In genomic region chr1:6207921-6208320, GRCh38 we compare ENCODE assay signal across 19 cellular contexts. TPM values are rescaled to one million over a fixed set of nuclear protein-coding genes. Genes with fewer than 3 reads are reported as not detected.
DNase-seq lines count a peak whose midpoint lies in the region; ATAC-seq and TF ChIP-seq lines count a peak whose summit lies in the region.
"Had no signal": no experiment of that assay in that cellular context is flagged by ENCODE, and none has a peak within 500 bp of the region (broad histone marks: within the 10 kb centered on the region; RNA-seq: fewer than 3 reads in every experiment).

No MANE protein-coding gene starts in this region.

- peaks cover 24% of the 10 kb centered on the region for H3K4me1 Mint-ChIP-seq in GM23338
- H3K4me1 Mint-ChIP-seq in activated B cell treated with CpG ODN at 0.5 μM for 24 hours: peaks cover 33% of the 10 kb centered on the region
- peaks cover 11% of the 10 kb centered on the region for H3K4me1 Mint-ChIP-seq in nephron
- no peaks in the 10 kb centered on the region for H3K4me1 Mint-ChIP-seq in glutamatergic neuron (ENCODE audit: low read depth, unreplicated experiment)

- POLR2A ChIA-PET in SK-N-SH (lab: Yijun Ruan, JAX) (no interaction called here), activated B cell treated with CpG ODN at 0.5 μM for 24 hours (lab: Charles Lee) (interaction anchor here (0.9 kb wide), 1 partner anchor 8 kb away, joined by 3 read pairs; the partner anchor contains the start of gene RPL22)

- no peak for ATAC-seq in SK-N-SH treated with all-trans-retinoic acid at 6 μM for 48 hours
- no peak for ATAC-seq in GM23338
- no peak for ATAC-seq in activated B cell treated with CpG ODN at 0.5 μM for 24 hours (ENCODE audit: low read depth)
- ATAC-seq: natural killer cell treated with Interleukin-12 subunit alpha and Interleukin-12 subunit beta and Interleukin-15 and Interleukin-18, amount 100 ng/mL, for 72 hours had no signal

- no peak overlapping the region for H3K27ac Mint-ChIP-seq in GM23338
- H3K27ac Mint-ChIP-seq in activated B cell treated with CpG ODN at 0.5 μM for 24 hours: no peak overlapping the region
- H3K27ac Mint-ChIP-seq in nephron: no peak overlapping the region
- H3K27ac Mint-ChIP-seq in glutamatergic neuron (ENCODE audit: unreplicated experiment): no peak overlapping the region
- H3K27ac Mint-ChIP-seq: natural killer cell treated with Interleukin-12 subunit alpha and Interleukin-12 subunit beta and Interleukin-15 and Interleukin-18, amount 100 ng/mL, for 72 hours had no signal

- 97% methylated on average over 6 of the region's 10 CpGs for WGBS in SK-N-SH (ENCODE audit: low lambda C conversion rate)

- H3K9ac ChIP-seq in SK-N-SH: no peak overlapping the region

- H3K4me3 ChIP-seq in SK-N-SH (ENCODE audit: low read depth in 2 of 2, low read length in 1 of 2) (no peak overlapping the region), GM23338 (no peak overlapping the region)

- H3K9me2 ChIP-seq in SK-N-SH (no peaks in the 10 kb centered on the region), GM23338 (ENCODE audit: insufficient read depth) (no peaks in the 10 kb centered on the region)

- TF ChIP-seq EP300 in SK-N-SH (IDR thresholded peaks at IDR 0.05; ENCODE audit: borderline replicate concordance in 1 of 2, low read depth in 1 of 2, low read length in 1 of 2): no peak

- H3K36me3 Mint-ChIP-seq in GM23338 (ENCODE audit: low read depth): no peaks in the 10 kb centered on the region
- no peaks in the 10 kb centered on the region for H3K36me3 Mint-ChIP-seq in activated B cell treated with CpG ODN at 0.5 μM for 24 hours (ENCODE audit: low read depth)
- H3K36me3 Mint-ChIP-seq in nephron (ENCODE audit: low read depth): peaks cover 10% of the 10 kb centered on the region
- H3K36me3 Mint-ChIP-seq in glutamatergic neuron (ENCODE audit: unreplicated experiment): no peaks in the 10 kb centered on the region
- H3K36me3 Mint-ChIP-seq: natural killer cell treated with Interleukin-12 subunit alpha and Interleukin-12 subunit beta and Interleukin-15 and Interleukin-18, amount 100 ng/mL, for 72 hours had no signal

- DNase-seq in SK-N-SH (peak; percentile 43), GM23338 (ENCODE audit: low spot score) (no peak), activated B cell treated with CpG ODN at 0.5 μM for 24 hours (no peak), glutamatergic neuron (no peak), NCI-H2227 treated with DMSO at 0.1 percent for 48 hours (lab: John Stamatoyannopoulos, UW) (no peak)
- DNase-seq in activated effector memory CD4-positive, alpha-beta T cell treated with anti-CD3 and anti-CD28 coated beads, Interleukin-2, amount 50 U/mL, for 16 hours: no peak
- DNase-seq: activated T-cell treated with anti-CD3 and anti-CD28 coated beads for 4 hours, NCI-H187, NCI-H226, SW 1271, uterus had no signal

- H3K36me3 ChIP-seq in SK-N-SH (replicated peaks in 1 of 2; ENCODE audit: control insufficient read depth in 1 of 2, insufficient read depth in 2 of 2, low read length in 1 of 2): peaks cover 0 to 10% of the 10 kb centered on the region in 2 experiments
- no peaks in the 10 kb centered on the region for H3K36me3 ChIP-seq in GM23338 (ENCODE audit: insufficient read depth)
- H3K36me3 ChIP-seq: uterus had no signal

- H2AFZ ChIP-seq in SK-N-SH (ENCODE audit: low read depth) (no peak overlapping the region), GM23338 (no peak overlapping the region)

- peaks cover 0 to 18% of the 10 kb centered on the region in 2 experiments; a peak in 1 of 4 replicates for H3K4me1 ChIP-seq in SK-N-SH (ENCODE audit: control insufficient read depth in 1 of 2, insufficient read depth in 2 of 2, low read depth in 1 of 2, low read length in 1 of 2)
- peaks cover 27% of the 10 kb centered on the region for H3K4me1 ChIP-seq in GM23338 (ENCODE audit: insufficient read depth)

- H3K27ac ChIP-seq in SK-N-SH (ENCODE audit: low read depth in 2 of 2, low read length in 1 of 2): no peak overlapping the region
- no peak overlapping the region for H3K27ac ChIP-seq in GM23338 (ENCODE audit: low read depth)
- H3K27ac ChIP-seq: uterus had no signal

- H3F3A ChIP-seq in SK-N-SH (replicated peaks; ENCODE audit: insufficient read depth) (no peaks in the 10 kb centered on the region), GM23338 (replicated peaks; ENCODE audit: low read depth) (0 out of 2 replicates have a peak, but pooled peaks cover 10% of the 10 kb centered on the region)

- H3K27me3 Mint-ChIP-seq in GM23338 (ENCODE audit: insufficient read depth, low read depth, poor library complexity) (peaks cover 43% of the 10 kb centered on the region), activated B cell treated with CpG ODN at 0.5 μM for 24 hours (peaks cover 22% of the 10 kb centered on the region), nephron (ENCODE audit: low read depth) (peaks cover 9% of the 10 kb centered on the region), glutamatergic neuron (ENCODE audit: unreplicated experiment) (peaks cover 8% of the 10 kb centered on the region)

- H4K20me1 ChIP-seq in SK-N-SH (ENCODE audit: insufficient read depth) (no peaks in the 10 kb centered on the region), GM23338 (replicated peaks; ENCODE audit: insufficient read depth) (no peaks in the 10 kb centered on the region)

- H3K27me3 ChIP-seq in SK-N-SH (ENCODE audit: insufficient read depth): no peaks in the 10 kb centered on the region
- peaks cover 48% of the 10 kb centered on the region for H3K27me3 ChIP-seq in GM23338 (ENCODE audit: insufficient read depth)
- H3K27me3 ChIP-seq: uterus had no signal

- H3K9me3 Mint-ChIP-seq in GM23338 (no peaks in the 10 kb centered on the region; the same call in 2 of the 3 replicates), activated B cell treated with CpG ODN at 0.5 μM for 24 hours (no peaks in the 10 kb centered on the region), nephron (no peaks in the 10 kb centered on the region), glutamatergic neuron (ENCODE audit: unreplicated experiment) (peaks cover 2% of the 10 kb centered on the region)
- H3K9me3 Mint-ChIP-seq: natural killer cell treated with Interleukin-12 subunit alpha and Interleukin-12 subunit beta and Interleukin-15 and Interleukin-18, amount 100 ng/mL, for 72 hours had no signal

- H3K4me2 ChIP-seq in SK-N-SH (no peak overlapping the region; the same call in 1 of the 2 replicates), GM23338 (peak overlapping the region; percentile 85; the same call in 1 of the 2 replicates)

- CTCF ChIA-PET in SK-N-SH (lab: Yijun Ruan, JAX): interaction anchor here (0.7 to 5.1 kb wide), 17 partner anchors 9 to 230 kb away, joined by 3 to 43 read pairs (median 4); partner anchors contain the start of genes ICMT, KCNAB2 and RPL22
- CTCF ChIA-PET in activated B cell treated with CpG ODN at 0.5 μM for 24 hours (lab: Charles Lee): no interaction called here

- H3K9me3 ChIP-seq in SK-N-SH: no peaks in the 10 kb centered on the region
- H3K9me3 ChIP-seq: uterus had no signal

- H3K4me3 Mint-ChIP-seq in GM23338 (peak overlapping the region; percentile 52; the same call in 1 of the 3 replicates), activated B cell treated with CpG ODN at 0.5 μM for 24 hours (peak overlapping the region; percentile 38), nephron (peak overlapping the region; percentile 26 to 42 (median 35)), glutamatergic neuron (ENCODE audit: unreplicated experiment) (no peak overlapping the region)
- H3K4me3 Mint-ChIP-seq: natural killer cell treated with Interleukin-12 subunit alpha and Interleukin-12 subunit beta and Interleukin-15 and Interleukin-18, amount 100 ng/mL, for 72 hours had no signal

- H3K79me2 ChIP-seq in SK-N-SH (ENCODE audit: insufficient read depth) (no peaks in the 10 kb centered on the region), GM23338 (replicated peaks; ENCODE audit: insufficient read depth) (no peaks in the 10 kb centered on the region)

- intact Hi-C loops in activated B cell treated with CpG ODN at 0.5 μM for 24 hours (cut with micrococcal nuclease): no loop called here

- TF ChIP-seq CTCF in SK-N-SH (IDR thresholded peaks at IDR 0.05) (no peak), GM23338 (conservative IDR thresholded peaks at IDR 0.05; ENCODE audit: low read depth in 2 of 2) (no peak), activated B cell treated with CpG ODN at 0.5 μM for 24 hours (IDR thresholded peaks at IDR 0.05) (no peak), nephron (IDR thresholded peaks at IDR 0.05; ENCODE audit: unreplicated experiment in 3 of 3) (no peak), glutamatergic neuron (IDR thresholded peaks at IDR 0.05; ENCODE audit: partially characterized antibody, unreplicated experiment) (no peak)

- TF ChIP-seq RAD21 in SK-N-SH (IDR thresholded peaks at IDR 0.05; ENCODE audit: low read length): no peak

RNA-seq across cellular contexts. Expression of gene RNF207, which starts 2.0 kb away (rescaled TPM):
- polyA plus RNA-seq in SK-N-SH (2012; rRNA removed) (19.2 and 25.4 TPM in 2 replicates), GM23338 (2016; fragmentation: Nextera tagmentation; extraction: Ambion mirVana) (1.3 and 1.7 TPM in 2 replicates)
- polyA plus RNA-seq in SK-N-SH (2012; cell fraction: cytosol; rRNA removed): 2.5 and 4.0 TPM in 2 replicates
- 134 and 388 TPM in 2 replicates for polyA plus RNA-seq in SK-N-SH (2012; cell fraction: nucleus; rRNA removed)
- total RNA-seq in GM23338 (2014; rRNA removed; shearing (Covaris generic)): 1.5 and 2.9 TPM in 2 replicates
- total RNA-seq in activated B cell treated with CpG ODN at 0.5 μM for 24 hours (3.3 and 4.1 TPM in 2 replicates), glutamatergic neuron (ENCODE audit: unreplicated experiment) (5.6 TPM)

RNA-seq across cellular contexts. Expression of gene RPL22, which starts 8.5 kb away (rescaled TPM):
- 140 and 151 TPM in 2 replicates for polyA plus RNA-seq in SK-N-SH (2012; rRNA removed)
- 216 and 367 TPM in 2 replicates for polyA plus RNA-seq in SK-N-SH (2012; cell fraction: cytosol; rRNA removed)
- 37.2 and 61.3 TPM in 2 replicates for polyA plus RNA-seq in SK-N-SH (2012; cell fraction: nucleus; rRNA removed)
- total RNA-seq in GM23338 (2014; rRNA removed; shearing (Covaris generic)): 145 and 149 TPM in 2 replicates
- 818 and 851 TPM in 2 replicates for polyA plus RNA-seq in GM23338 (2016; fragmentation: Nextera tagmentation; extraction: Ambion mirVana)
- total RNA-seq in activated B cell treated with CpG ODN at 0.5 μM for 24 hours: 614 and 621 TPM in 2 replicates
- total RNA-seq in glutamatergic neuron (ENCODE audit: unreplicated experiment): 275 TPM

RNA-seq across cellular contexts. Expression of gene CHD5, which starts 27.8 kb away (rescaled TPM):
- polyA plus RNA-seq in SK-N-SH (2012; rRNA removed): 0.26 and 0.62 TPM in 2 replicates
- 0.15 and 0.25 TPM in 2 replicates for polyA plus RNA-seq in SK-N-SH (2012; cell fraction: cytosol; rRNA removed)
- 1.9 TPM in 2 replicates for polyA plus RNA-seq in SK-N-SH (2012; cell fraction: nucleus; rRNA removed)
- 1.0 and 1.4 TPM in 2 replicates for total RNA-seq in GM23338 (2014; rRNA removed; shearing (Covaris generic))
- polyA plus RNA-seq in GM23338 (2016; fragmentation: Nextera tagmentation; extraction: Ambion mirVana): 0.32 and 0.45 TPM in 2 replicates
- total RNA-seq in activated B cell treated with CpG ODN at 0.5 μM for 24 hours: 0.31 and 0.49 TPM in 2 replicates
- total RNA-seq in glutamatergic neuron (ENCODE audit: unreplicated experiment): 0.96 TPM
- total RNA-seq: RPMI7951 had no signal

RNA-seq across cellular contexts. Expression of gene ICMT, which starts 27.8 kb away (rescaled TPM):
- 40.2 and 43.7 TPM in 2 replicates for polyA plus RNA-seq in SK-N-SH (2012; rRNA removed)
- 41.9 and 51.0 TPM in 2 replicates for polyA plus RNA-seq in SK-N-SH (2012; cell fraction: cytosol; rRNA removed)
- 16.5 and 21.6 TPM in 2 replicates for polyA plus RNA-seq in SK-N-SH (2012; cell fraction: nucleus; rRNA removed)
- total RNA-seq in GM23338 (2014; rRNA removed; shearing (Covaris generic)): 131 and 145 TPM in 2 replicates
- 25.6 and 27.8 TPM in 2 replicates for polyA plus RNA-seq in GM23338 (2016; fragmentation: Nextera tagmentation; extraction: Ambion mirVana)
- total RNA-seq in activated B cell treated with CpG ODN at 0.5 μM for 24 hours: 14.8 and 15.7 TPM in 2 replicates
- total RNA-seq in glutamatergic neuron (ENCODE audit: unreplicated experiment): 55.5 TPM

RNA-seq across cellular contexts. Expression of gene HES3, which starts 36.1 kb away (rescaled TPM):
- polyA plus RNA-seq in SK-N-SH (2012; rRNA removed) (not detected in 2 replicates), GM23338 (2016; fragmentation: Nextera tagmentation; extraction: Ambion mirVana) (7.1 and 7.7 TPM in 2 replicates)
- not detected in 2 replicates for polyA plus RNA-seq in SK-N-SH (2012; cell fraction: cytosol; rRNA removed)
- not detected in 2 replicates for polyA plus RNA-seq in SK-N-SH (2012; cell fraction: nucleus; rRNA removed)
- total RNA-seq in GM23338 (2014; rRNA removed; shearing (Covaris generic)): 49.7 and 50.4 TPM in 2 replicates
- total RNA-seq in activated B cell treated with CpG ODN at 0.5 μM for 24 hours (not detected in 2 replicates), glutamatergic neuron (ENCODE audit: unreplicated experiment) (0.66 TPM)
- total RNA-seq: A172; dermis blood vessel endothelial cell; kidney; natural killer cell treated with Interleukin-12 subunit alpha and Interleukin-12 subunit beta and Interleukin-15 and Interleukin-18, amount 100 ng/mL, for 72 hours; RPMI7951; subcutaneous adipose tissue; uterus had no signal
